In the genomic region with DNA sequence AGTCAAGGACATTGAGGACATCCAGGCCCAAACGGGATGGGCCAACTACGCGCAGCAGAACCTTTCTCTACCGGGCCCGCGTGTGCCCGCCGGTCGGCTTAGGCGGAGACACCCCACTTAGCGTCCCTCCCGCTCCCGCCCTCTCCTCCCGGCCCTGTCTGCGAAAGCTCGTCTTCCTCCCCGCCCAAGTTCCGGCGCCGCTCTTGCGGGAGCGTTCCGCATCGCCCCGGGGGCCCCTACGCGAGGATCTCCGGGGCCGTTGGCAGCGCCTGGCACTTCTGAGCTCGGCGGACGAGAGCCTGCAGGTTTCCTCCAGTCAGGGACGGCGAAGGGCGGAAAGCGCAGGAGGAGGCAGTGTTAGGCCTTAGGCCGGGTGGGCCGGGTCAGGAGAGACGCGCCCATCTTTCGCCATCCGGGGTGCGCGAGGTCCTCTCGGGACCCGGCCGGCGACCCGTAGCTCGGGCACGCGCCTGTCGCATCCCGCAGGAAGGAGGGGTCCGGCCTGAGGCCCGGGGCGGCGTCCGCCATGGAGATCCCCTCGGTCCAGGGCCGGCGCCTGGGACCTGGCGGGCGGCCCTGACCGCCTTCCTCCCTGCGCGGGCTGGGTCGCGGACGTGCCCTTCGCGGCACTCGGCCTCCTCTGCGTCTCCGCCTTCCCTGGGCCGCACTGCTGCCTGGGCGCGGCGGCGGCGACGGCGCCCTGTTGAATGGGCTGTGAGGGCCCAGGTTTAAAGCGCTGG, we compare ENCODE assay signal across 8 cellular contexts. TPM values are rescaled to one million over a fixed set of nuclear protein-coding genes. Genes with fewer than 3 reads are reported as not detected.
DNase-seq lines count a peak whose midpoint lies in the region; ATAC-seq and TF ChIP-seq lines count a peak whose summit lies in the region.

A gene (plus strand): TSS at position 141 of the 740 bp plus-strand sequence. CDS start 673 bp downstream, outside the sequence.

- ATAC-seq in GM19438 (IDR thresholded peaks at IDR 0.05; ENCODE audit: low read depth, unreplicated experiment) (peak; percentile 76), HG03571 (IDR thresholded peaks at IDR 0.05; ENCODE audit: unreplicated experiment) (peak; percentile 65)

- peak within 1 kb of the TSS; percentile 89 to 93 (median 92) for H3K4me3 ChIP-seq in liver (ENCODE audit: low read depth in 1 of 3, low read length in 3 of 3)

- H3K27ac ChIP-seq in liver (ENCODE audit: low read depth in 1 of 2, low read length in 2 of 2) = peak within 1 kb of the TSS; percentile 98

- TF ChIP-seq CTCF in liver (IDR thresholded peaks at IDR 0.05; ENCODE audit: low read depth, low read length, missing input control) = peak; percentile 10

- under 1% methylated on average over 85 of the region's 85 CpGs for WGBS in liver

- H3K9me3 ChIP-seq in liver (ENCODE audit: control insufficient read depth in 4 of 4, low read length in 3 of 4) = no peaks in the 10 kb centered on the region

- no peak for TF ChIP-seq RAD21 in liver (IDR thresholded peaks at IDR 0.05)

- H3K4me1 ChIP-seq in liver (ENCODE audit: control insufficient read depth in 4 of 4, insufficient read depth in 4 of 4, low read length in 3 of 4) = peaks cover 13 to 63% (median 52%) of the 10 kb centered on the region in 4 donors

- H3K36me3 ChIP-seq in liver (ENCODE audit: control insufficient read depth in 4 of 4, insufficient read depth in 3 of 4, low read depth in 1 of 4, low read length in 3 of 4) = no peaks in the 10 kb centered on the region

- DNase-seq in CD1c-positive myeloid dendritic cell (ENCODE audit: extremely low spot score) (peak; percentile 94), NCI-H82 (lab: John Stamatoyannopoulos, UW) (peak; percentile 95), dermis blood vessel endothelial cell (peak; percentile 94)
- DNase-seq in activated CD4-positive, alpha-beta T cell treated with anti-CD3 and anti-CD28 coated beads, Interleukin-2, amount 50 U/mL, for 48 hours = peak; percentile 85 to 89
- DNase-seq in stimulated activated CD4-positive, alpha-beta T cell treated with anti-CD3 and anti-CD28 coated beads, Interleukin-4, amount 100 ng/mL, for 24 hours = peak; percentile 88

- peak within 1 kb of the TSS; percentile 82 to 95 for H3K9ac ChIP-seq in liver (ENCODE audit: low read depth in 1 of 2, low read length in 2 of 2)

- H3K27me3 ChIP-seq in liver (ENCODE audit: control insufficient read depth in 4 of 4, insufficient read depth in 4 of 4, low read length in 3 of 4) = no peaks in the 10 kb centered on the region

TF ChIP-seq in liver, 16 proteins besides CTCF, POLR2A, EP300 and RAD21:
- peak; percentile 59 for TF ChIP-seq SP1 (IDR thresholded peaks at IDR 0.05)
- TF ChIP-seq, protein P1, sequence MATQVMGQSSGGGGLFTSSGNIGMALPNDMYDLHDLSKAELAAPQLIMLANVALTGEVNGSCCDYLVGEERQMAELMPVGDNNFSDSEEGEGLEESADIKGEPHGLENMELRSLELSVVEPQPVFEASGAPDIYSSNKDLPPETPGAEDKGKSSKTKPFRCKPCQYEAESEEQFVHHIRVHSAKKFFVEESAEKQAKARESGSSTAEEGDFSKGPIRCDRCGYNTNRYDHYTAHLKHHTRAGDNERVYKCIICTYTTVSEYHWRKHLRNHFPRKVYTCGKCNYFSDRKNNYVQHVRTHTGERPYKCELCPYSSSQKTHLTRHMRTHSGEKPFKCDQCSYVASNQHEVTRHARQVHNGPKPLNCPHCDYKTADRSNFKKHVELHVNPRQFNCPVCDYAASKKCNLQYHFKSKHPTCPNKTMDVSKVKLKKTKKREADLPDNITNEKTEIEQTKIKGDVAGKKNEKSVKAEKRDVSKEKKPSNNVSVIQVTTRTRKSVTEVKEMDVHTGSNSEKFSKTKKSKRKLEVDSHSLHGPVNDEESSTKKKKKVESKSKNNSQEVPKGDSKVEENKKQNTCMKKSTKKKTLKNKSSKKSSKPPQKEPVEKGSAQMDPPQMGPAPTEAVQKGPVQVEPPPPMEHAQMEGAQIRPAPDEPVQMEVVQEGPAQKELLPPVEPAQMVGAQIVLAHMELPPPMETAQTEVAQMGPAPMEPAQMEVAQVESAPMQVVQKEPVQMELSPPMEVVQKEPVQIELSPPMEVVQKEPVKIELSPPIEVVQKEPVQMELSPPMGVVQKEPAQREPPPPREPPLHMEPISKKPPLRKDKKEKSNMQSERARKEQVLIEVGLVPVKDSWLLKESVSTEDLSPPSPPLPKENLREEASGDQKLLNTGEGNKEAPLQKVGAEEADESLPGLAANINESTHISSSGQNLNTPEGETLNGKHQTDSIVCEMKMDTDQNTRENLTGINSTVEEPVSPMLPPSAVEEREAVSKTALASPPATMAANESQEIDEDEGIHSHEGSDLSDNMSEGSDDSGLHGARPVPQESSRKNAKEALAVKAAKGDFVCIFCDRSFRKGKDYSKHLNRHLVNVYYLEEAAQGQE (IDR thresholded peaks at IDR 0.05) = peak; percentile 75
- TF ChIP-seq, protein P2, sequence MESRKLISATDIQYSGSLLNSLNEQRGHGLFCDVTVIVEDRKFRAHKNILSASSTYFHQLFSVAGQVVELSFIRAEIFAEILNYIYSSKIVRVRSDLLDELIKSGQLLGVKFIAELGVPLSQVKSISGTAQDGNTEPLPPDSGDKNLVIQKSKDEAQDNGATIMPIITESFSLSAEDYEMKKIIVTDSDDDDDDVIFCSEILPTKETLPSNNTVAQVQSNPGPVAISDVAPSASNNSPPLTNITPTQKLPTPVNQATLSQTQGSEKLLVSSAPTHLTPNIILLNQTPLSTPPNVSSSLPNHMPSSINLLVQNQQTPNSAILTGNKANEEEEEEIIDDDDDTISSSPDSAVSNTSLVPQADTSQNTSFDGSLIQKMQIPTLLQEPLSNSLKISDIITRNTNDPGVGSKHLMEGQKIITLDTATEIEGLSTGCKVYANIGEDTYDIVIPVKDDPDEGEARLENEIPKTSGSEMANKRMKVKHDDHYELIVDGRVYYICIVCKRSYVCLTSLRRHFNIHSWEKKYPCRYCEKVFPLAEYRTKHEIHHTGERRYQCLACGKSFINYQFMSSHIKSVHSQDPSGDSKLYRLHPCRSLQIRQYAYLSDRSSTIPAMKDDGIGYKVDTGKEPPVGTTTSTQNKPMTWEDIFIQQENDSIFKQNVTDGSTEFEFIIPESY (IDR thresholded peaks at IDR 0.05) = peak; percentile 39
- TF ChIP-seq, protein P3, sequence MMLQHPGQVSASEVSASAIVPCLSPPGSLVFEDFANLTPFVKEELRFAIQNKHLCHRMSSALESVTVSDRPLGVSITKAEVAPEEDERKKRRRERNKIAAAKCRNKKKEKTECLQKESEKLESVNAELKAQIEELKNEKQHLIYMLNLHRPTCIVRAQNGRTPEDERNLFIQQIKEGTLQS (IDR thresholded peaks at IDR 0.05) = no peak
- peak; percentile 53 to 71 for TF ChIP-seq RXRA (IDR thresholded peaks at IDR 0.05)
- TF ChIP-seq TAF1 (conservative IDR thresholded peaks at IDR 0.05) = peak; percentile 71
- no peak for TF ChIP-seq JUND (IDR thresholded peaks at IDR 0.05)
- TF ChIP-seq GABPA (IDR thresholded peaks at IDR 0.05 in 1 of 2, conservative IDR thresholded peaks at IDR 0.05 in 1 of 2) = peak; percentile 66 to 89
- no peak for TF ChIP-seq FOXA2 (IDR thresholded peaks at IDR 0.05)
- TF ChIP-seq NR2F2 (IDR thresholded peaks at IDR 0.05) = peak; percentile 83
- TF ChIP-seq YY1 (IDR thresholded peaks at IDR 0.05) = peak; percentile 85
- no peak for TF ChIP-seq HNF4G (IDR thresholded peaks at IDR 0.05)
- no peak for TF ChIP-seq EGR1 (IDR thresholded peaks at IDR 0.05; ENCODE audit: low read depth in 2 of 2)
- TF ChIP-seq, protein P4, sequence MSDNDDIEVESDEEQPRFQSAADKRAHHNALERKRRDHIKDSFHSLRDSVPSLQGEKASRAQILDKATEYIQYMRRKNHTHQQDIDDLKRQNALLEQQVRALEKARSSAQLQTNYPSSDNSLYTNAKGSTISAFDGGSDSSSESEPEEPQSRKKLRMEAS (IDR thresholded peaks at IDR 0.05) = peak; percentile 48
- TF ChIP-seq HNF4A (conservative IDR thresholded peaks at IDR 0.05) = no peak
- no peak for TF ChIP-seq FOXA1 (IDR thresholded peaks at IDR 0.05)

RNA-seq across cellular contexts. Expression of the gene that starts here (rescaled TPM):
- 47.0 and 48.9 TPM in 2 replicates for total RNA-seq in dermis blood vessel endothelial cell
- 10 to 100 TPM; 27.7 to 39.5 TPM for total RNA-seq in liver
- 1 to 10 TPM; 6.2 to 8.0 TPM for polyA plus RNA-seq in liver

Comparison
In these comparisons a context has a peak if more than half of its experiments do, and no peak if none do; other contexts are left out.
1. Peak in every context shown above with its lines: DNase-seq, ATAC-seq, H3K4me3 ChIP-seq and H3K27ac ChIP-seq.